Comparison of ENCODE assay signal across 20 cellular contexts in the genomic region with DNA sequence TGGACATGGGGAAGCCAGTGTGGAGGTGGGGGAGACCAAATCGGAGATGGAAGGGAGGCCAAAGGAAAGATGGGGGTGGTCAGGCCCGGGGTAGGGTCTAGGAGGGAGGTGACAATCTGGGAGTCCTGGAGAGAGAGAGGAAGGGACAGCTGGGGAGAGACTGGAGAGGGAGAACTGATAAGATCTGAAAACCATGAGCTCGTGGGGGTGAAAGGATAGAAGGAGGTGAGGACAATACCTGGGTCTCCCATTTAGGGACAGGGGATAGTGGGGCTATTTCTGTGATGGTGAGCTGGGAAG. TPM values are rescaled to one million over a fixed set of nuclear protein-coding genes. Genes with fewer than 3 reads are reported as not detected.
DNase-seq lines count a peak whose midpoint lies in the region; ATAC-seq, FAIRE-seq and TF ChIP-seq lines count a peak whose summit lies in the region.
"Had no signal": no experiment of that assay in that cellular context is flagged by ENCODE, and none has a peak within 500 bp of the region (broad histone marks: within the 10 kb centered on the region; RNA-seq: fewer than 3 reads in every experiment).

No MANE protein-coding gene starts in this region.

- no peak overlapping the region for H3K56ac ChIP-seq in H9 (ENCODE audit: insufficient read length, low read depth, low read length)

- no peak overlapping the region for H3K27ac ChIP-seq in CD4-positive, CD25-positive, alpha-beta regulatory T cell (ENCODE audit: insufficient read depth, low read length, poor library complexity, severe bottlenecking)
- H3K27ac ChIP-seq in H9 (ENCODE audit: insufficient read length, low read depth, low read length) (no peak overlapping the region), astrocyte (ENCODE audit: low read depth, low read length) (no peak overlapping the region)
- H3K27ac ChIP-seq: SJCRH30 had no signal

- H3K9me3 ChIP-seq in CD4-positive, CD25-positive, alpha-beta regulatory T cell (ENCODE audit: control insufficient read depth in 2 of 2, low read length in 2 of 2), result no peaks in the 10 kb centered on the region
- H3K9me3 ChIP-seq in H9 (ENCODE audit: control insufficient read depth, low read depth, low read length) (no peaks in the 10 kb centered on the region), astrocyte (ENCODE audit: insufficient read depth, low read depth, low read length) (no peaks in the 10 kb centered on the region)
- H3K9me3 ChIP-seq: SJCRH30 had no signal

- TF ChIP-seq CTCF in H9 (conservative IDR thresholded peaks at IDR 0.05) (no peak), astrocyte (IDR thresholded peaks at IDR 0.05; ENCODE audit: insufficient read depth, low read depth, low read length) (no peak), HFFc6 (IDR thresholded peaks at IDR 0.05) (no peak), GM20000 (IDR thresholded peaks at IDR 0.05; ENCODE audit: extremely low read depth, missing control alignments) (no peak)

- no peak overlapping the region for H4K5ac ChIP-seq in H9 (ENCODE audit: insufficient read length, low read depth, low read length)

- peak overlapping the region; percentile 29 to 80 (median 69) for H3K4me3 Mint-ChIP-seq in CD4-positive, CD25-positive, alpha-beta regulatory T cell
- H3K4me3 Mint-ChIP-seq in H9 (peak overlapping the region; percentile 79 to 92), astrocyte (ENCODE audit: unreplicated experiment) (peak overlapping the region; percentile 2), HFFc6 (no peak overlapping the region)
- peak overlapping the region; percentile 86 for H3K4me3 Mint-ChIP-seq in natural killer cell treated with Interleukin-12 subunit alpha and Interleukin-12 subunit beta and Interleukin-15 and Interleukin-18, amount 100 ng/mL, for 72 hours

- no peak overlapping the region for H4K91ac ChIP-seq in H9 (ENCODE audit: insufficient read length, low read depth, low read length)

- H3K36me3 Mint-ChIP-seq in CD4-positive, CD25-positive, alpha-beta regulatory T cell, result no peaks in the 10 kb centered on the region
- H3K36me3 Mint-ChIP-seq in H9 (ENCODE audit: insufficient read depth in 1 of 3, low read depth in 3 of 3), result no peaks in the 10 kb centered on the region; a peak in 1 of 7 replicates
- H3K36me3 Mint-ChIP-seq in astrocyte (ENCODE audit: low read depth, unreplicated experiment), result peaks cover 3% of the 10 kb centered on the region
- H3K36me3 Mint-ChIP-seq in natural killer cell treated with Interleukin-12 subunit alpha and Interleukin-12 subunit beta and Interleukin-15 and Interleukin-18, amount 100 ng/mL, for 72 hours, result no peaks in the 10 kb centered on the region
- H3K36me3 Mint-ChIP-seq in HFFc6 (ENCODE audit: low read depth), result no peaks in the 10 kb centered on the region

- no peak for ATAC-seq in CD4-positive, CD25-positive, alpha-beta regulatory T cell (ENCODE audit: low read depth in 2 of 2)
- no peak for ATAC-seq in natural killer cell treated with Interleukin-12 subunit alpha and Interleukin-12 subunit beta and Interleukin-15 and Interleukin-18, amount 100 ng/mL, for 72 hours
- ATAC-seq in GM18505 (IDR thresholded peaks at IDR 0.05; ENCODE audit: unreplicated experiment), result no peak

- H4K20me1 ChIP-seq in H9 (ENCODE audit: control insufficient read depth, insufficient read depth, insufficient read length) (no peaks in the 10 kb centered on the region), astrocyte (ENCODE audit: insufficient read depth, low read length) (peaks cover 6% of the 10 kb centered on the region)

- no peak overlapping the region for H3K9ac ChIP-seq in H9 (ENCODE audit: extremely low read depth, insufficient read length, low read length)
- H3K9ac ChIP-seq in astrocyte (ENCODE audit: low read length), result no peak overlapping the region
- H3K9ac ChIP-seq: parathyroid adenoma had no signal

- WGBS in H9 (ENCODE audit: extremely low coverage, insufficient read length, low lambda C conversion rate), result no CpG with 5 or more reads among the region's 3 CpGs

- no peak overlapping the region for H3K23ac ChIP-seq in H9 (ENCODE audit: insufficient read length, low read depth, low read length)

- H2BK5ac ChIP-seq in H9 (ENCODE audit: insufficient read length, low read length), result no peak overlapping the region

- peaks cover 14% of the 10 kb centered on the region for H3K23me2 ChIP-seq in H9 (ENCODE audit: insufficient read length, low read depth, low read length, poor library complexity, severe bottlenecking)

- H3K4ac ChIP-seq in H9 (ENCODE audit: low read depth, low read length), result no peak overlapping the region

- no peaks in the 10 kb centered on the region for H3K79me2 ChIP-seq in H9 (ENCODE audit: insufficient read depth, low read length)
- peaks cover 12% of the 10 kb centered on the region for H3K79me2 ChIP-seq in astrocyte (ENCODE audit: insufficient read depth, low read length)
- H3K79me2 ChIP-seq: parathyroid adenoma had no signal

- H3K4me1 ChIP-seq in CD4-positive, CD25-positive, alpha-beta regulatory T cell (ENCODE audit: control insufficient read depth, insufficient read depth, low read length, poor library complexity, severe bottlenecking), result peaks cover 30% of the 10 kb centered on the region
- H3K4me1 ChIP-seq in H9 (ENCODE audit: insufficient read depth, low read length) (no peaks in the 10 kb centered on the region; the same call in 1 of the 2 replicates), astrocyte (ENCODE audit: insufficient read depth, low read length) (no peaks in the 10 kb centered on the region)
- H3K4me1 ChIP-seq: parathyroid adenoma had no signal

- H3T11ph ChIP-seq in H9 (ENCODE audit: low read length), result no peak overlapping the region

- H3K79me1 ChIP-seq in H9 (ENCODE audit: insufficient read depth, low read depth, low read length, poor library complexity, severe bottlenecking), result no peaks in the 10 kb centered on the region

- H3K27ac Mint-ChIP-seq in CD4-positive, CD25-positive, alpha-beta regulatory T cell, result peak overlapping the region in 1 of 3 donors; percentile 71
- H3K27ac Mint-ChIP-seq in H9, result peak overlapping the region in 1 of 3 experiments; percentile 34; a peak in 1 of 7 replicates
- H3K27ac Mint-ChIP-seq in astrocyte (ENCODE audit: unreplicated experiment), result peak overlapping the region; percentile 23
- H3K27ac Mint-ChIP-seq in natural killer cell treated with Interleukin-12 subunit alpha and Interleukin-12 subunit beta and Interleukin-15 and Interleukin-18, amount 100 ng/mL, for 72 hours, result peak overlapping the region in 1 of 2 donors; percentile 26
- H3K27ac Mint-ChIP-seq in HFFc6, result no peak overlapping the region

- H3K27me3 ChIP-seq in CD4-positive, CD25-positive, alpha-beta regulatory T cell (ENCODE audit: control insufficient read depth, insufficient read depth, low read length), result no peaks in the 10 kb centered on the region
- H3K27me3 ChIP-seq in H9 (ENCODE audit: insufficient read depth, low read length) (no peaks in the 10 kb centered on the region), astrocyte (ENCODE audit: insufficient read depth, low read length) (no peaks in the 10 kb centered on the region)
- H3K27me3 ChIP-seq: SJCRH30 had no signal

- H3K14ac ChIP-seq in H9 (ENCODE audit: insufficient read depth, low read length), result no peak overlapping the region

- H3K18ac ChIP-seq in H9 (ENCODE audit: insufficient read length, low read depth, low read length), result no peak overlapping the region

- peaks cover 8% of the 10 kb centered on the region for H3K27me3 Mint-ChIP-seq in CD4-positive, CD25-positive, alpha-beta regulatory T cell
- H3K27me3 Mint-ChIP-seq in H9 (ENCODE audit: low read depth), result peaks cover 9% of the 10 kb centered on the region
- no peaks in the 10 kb centered on the region for H3K27me3 Mint-ChIP-seq in astrocyte (ENCODE audit: low read depth, unreplicated experiment)
- H3K27me3 Mint-ChIP-seq in natural killer cell treated with Interleukin-12 subunit alpha and Interleukin-12 subunit beta and Interleukin-15 and Interleukin-18, amount 100 ng/mL, for 72 hours, result no peaks in the 10 kb centered on the region
- peaks cover 14% of the 10 kb centered on the region for H3K27me3 Mint-ChIP-seq in HFFc6 (ENCODE audit: insufficient read depth)

- no peak overlapping the region for H2BK20ac ChIP-seq in H9 (ENCODE audit: low read depth, low read length, poor library complexity, severe bottlenecking)

- no peak for DNase-seq in CD4-positive, CD25-positive, alpha-beta regulatory T cell
- no peak for DNase-seq in H9
- DNase-seq in astrocyte (ENCODE audit: low read depth), result no peak
- DNase-seq in natural killer cell treated with Interleukin-12 subunit alpha and Interleukin-12 subunit beta and Interleukin-15 and Interleukin-18, amount 100 ng/mL, for 72 hours (ENCODE audit: low spot score), result no peak
- DNase-seq in HFFc6, result no peak
- no peak for DNase-seq in GM20000 (ENCODE audit: low spot score)
- DNase-seq in activated CD8-positive, alpha-beta memory T cell treated with anti-CD3 and anti-CD28 coated beads, Interleukin-2, amount 50 U/mL, for 48 hours, result no peak
- DNase-seq: amniotic stem cell; Calu3; H7; KBM-7; NCI-H1092; NCI-H2081 treated with DMSO at 0.1 percent for 48 hours; NCI-H526; OCI-M1; SJCRH30; stimulated activated CD4-positive, alpha-beta T cell treated with anti-CD3 and anti-CD28 coated beads, Interleukin-1b, Interleukin-23, amount 100 ng/mL, for 48 hours; substantia nigra had no signal

- H4K8ac ChIP-seq in H9 (replicated peaks; ENCODE audit: insufficient read length, low read depth, low read length), result no peak overlapping the region

- H2AFZ ChIP-seq in H9 (ENCODE audit: low read length) (no peak overlapping the region), astrocyte (ENCODE audit: low read depth, low read length) (no peak overlapping the region)
- H2AFZ ChIP-seq: parathyroid adenoma had no signal

- H3K4me1 Mint-ChIP-seq in CD4-positive, CD25-positive, alpha-beta regulatory T cell, result peaks cover 0 to 44% (median 18%) of the 10 kb centered on the region in 4 donors
- H3K4me1 Mint-ChIP-seq in H9 (peaks cover 20 to 30% of the 10 kb centered on the region in 2 experiments), astrocyte (ENCODE audit: low read depth, unreplicated experiment) (peaks cover 4% of the 10 kb centered on the region), HFFc6 (ENCODE audit: low read depth) (peaks cover 25% of the 10 kb centered on the region)
- H3K4me1 Mint-ChIP-seq in natural killer cell treated with Interleukin-12 subunit alpha and Interleukin-12 subunit beta and Interleukin-15 and Interleukin-18, amount 100 ng/mL, for 72 hours (ENCODE audit: low read depth in 2 of 2), result peaks cover 24 to 25% of the 10 kb centered on the region in 2 donors

- no peak for TF ChIP-seq POLR2A in GM18505 (IDR thresholded peaks at IDR 0.05; ENCODE audit: borderline replicate concordance, extremely low read depth, insufficient read depth, insufficient read length)

- H2BK15ac ChIP-seq in H9 (ENCODE audit: low read depth, low read length), result no peak overlapping the region

- no peak overlapping the region for H2BK12ac ChIP-seq in H9 (ENCODE audit: insufficient read length, low read depth, low read length)

- H3K4me3 ChIP-seq in CD4-positive, CD25-positive, alpha-beta regulatory T cell (ENCODE audit: low read depth, low read length), result no peak overlapping the region
- H3K4me3 ChIP-seq in astrocyte (ENCODE audit: insufficient read depth, low read depth, low read length), result no peak overlapping the region
- H3K4me3 ChIP-seq: SJCRH30 had no signal

- no peak overlapping the region for H2BK120ac ChIP-seq in H9 (ENCODE audit: low read depth, low read length, poor library complexity, severe bottlenecking)

- no peak overlapping the region for H2AK5ac ChIP-seq in H9 (ENCODE audit: insufficient read length, low read length)

- FAIRE-seq in astrocyte (lab: Jason Lieb, UNC), result no peak

- peaks cover 0 to 4% (median 0%) of the 10 kb centered on the region in 7 donors for H3K9me3 Mint-ChIP-seq in CD4-positive, CD25-positive, alpha-beta regulatory T cell
- H3K9me3 Mint-ChIP-seq in H9, result peaks cover 0 to 2% of the 10 kb centered on the region in 2 experiments; a peak in 2 of 5 replicates
- H3K9me3 Mint-ChIP-seq in astrocyte (ENCODE audit: unreplicated experiment), result no peaks in the 10 kb centered on the region
- no peaks in the 10 kb centered on the region for H3K9me3 Mint-ChIP-seq in natural killer cell treated with Interleukin-12 subunit alpha and Interleukin-12 subunit beta and Interleukin-15 and Interleukin-18, amount 100 ng/mL, for 72 hours
- H3K9me3 Mint-ChIP-seq in HFFc6, result no peaks in the 10 kb centered on the region

- H3K4me2 ChIP-seq in H9 (ENCODE audit: insufficient read depth, insufficient read length, low read length) (no peak overlapping the region), astrocyte (ENCODE audit: low read length) (no peak overlapping the region)

- no peaks in the 10 kb centered on the region for H3K36me3 ChIP-seq in CD4-positive, CD25-positive, alpha-beta regulatory T cell (ENCODE audit: control insufficient read depth, insufficient read depth, low read length)
- H3K36me3 ChIP-seq in astrocyte (ENCODE audit: insufficient read depth, low read length), result no peaks in the 10 kb centered on the region
- H3K36me3 ChIP-seq: SJCRH30 had no signal

RNA-seq across cellular contexts. Expression of a gene that starts 1.4 kb away (rescaled TPM):
- 2.4 TPM for total RNA-seq in CD4-positive, CD25-positive, alpha-beta regulatory T cell
- 1 to 10 TPM; 1.8 to 3.0 (median 2.3) TPM for polyA plus RNA-seq in CD4-positive, CD25-positive, alpha-beta regulatory T cell
- 8.0 and 9.3 TPM in 2 replicates for total RNA-seq in H9 (2021)
- 8.4 and 9.8 TPM in 2 replicates for total RNA-seq in astrocyte
- 1 to 10 TPM; 1.8 to 3.6 TPM for total RNA-seq in natural killer cell treated with Interleukin-12 subunit alpha and Interleukin-12 subunit beta and Interleukin-15 and Interleukin-18, amount 100 ng/mL, for 72 hours
- total RNA-seq in HFFc6 (2021; fragmentation: NEBNext Ultra II Directional; extraction: Animal tissue kit (Norgen Biotek cat#: 25700)), result 1 to 10 TPM; 3.5 to 9.1 (median 4.5) TPM

RNA-seq across cellular contexts. Expression of a gene that starts 1.9 kb away (rescaled TPM):
- total RNA-seq in CD4-positive, CD25-positive, alpha-beta regulatory T cell, result 21.2 TPM
- 100 to 1,000 TPM in 2 of 4 donors, 10 to 100 TPM in 2; 90.6 to 110 (median 100) TPM for polyA plus RNA-seq in CD4-positive, CD25-positive, alpha-beta regulatory T cell
- total RNA-seq in H9 (2021) (23.4 and 23.8 TPM in 2 replicates), astrocyte (48.0 and 49.3 TPM in 2 replicates)
- total RNA-seq in natural killer cell treated with Interleukin-12 subunit alpha and Interleukin-12 subunit beta and Interleukin-15 and Interleukin-18, amount 100 ng/mL, for 72 hours, result 10 to 100 TPM; 40.7 to 41.4 TPM
- total RNA-seq in HFFc6 (2021; fragmentation: NEBNext Ultra II Directional; extraction: Animal tissue kit (Norgen Biotek cat#: 25700)), result 10 to 100 TPM; 77.9 to 91.6 (median 80.1) TPM

RNA-seq across cellular contexts. Expression of a gene that starts 7.9 kb away (rescaled TPM):
- total RNA-seq in CD4-positive, CD25-positive, alpha-beta regulatory T cell, result 984 TPM
- 1,000 to 10,000 TPM; 1,952 to 2,703 (median 2,229) TPM for polyA plus RNA-seq in CD4-positive, CD25-positive, alpha-beta regulatory T cell
- total RNA-seq in H9 (2021), result 1,066 and 1,074 TPM in 2 replicates
- total RNA-seq in astrocyte, result 894 and 943 TPM in 2 replicates
- total RNA-seq in natural killer cell treated with Interleukin-12 subunit alpha and Interleukin-12 subunit beta and Interleukin-15 and Interleukin-18, amount 100 ng/mL, for 72 hours, result 100 to 1,000 TPM; 645 to 764 TPM
- 100 to 1,000 TPM; 712 to 903 (median 850) TPM for total RNA-seq in HFFc6 (2021; fragmentation: NEBNext Ultra II Directional; extraction: Animal tissue kit (Norgen Biotek cat#: 25700))

RNA-seq across cellular contexts. Expression of a gene that starts 37.7 kb away (rescaled TPM):
- total RNA-seq in CD4-positive, CD25-positive, alpha-beta regulatory T cell, result 67.6 TPM
- 10 to 100 TPM; 16.4 to 22.8 (median 20.3) TPM for polyA plus RNA-seq in CD4-positive, CD25-positive, alpha-beta regulatory T cell
- 108 and 113 TPM in 2 replicates for total RNA-seq in H9 (2021)
- total RNA-seq in astrocyte, result 77.8 and 85.2 TPM in 2 replicates
- 100 to 1,000 TPM; 151 to 267 TPM for total RNA-seq in natural killer cell treated with Interleukin-12 subunit alpha and Interleukin-12 subunit beta and Interleukin-15 and Interleukin-18, amount 100 ng/mL, for 72 hours
- total RNA-seq in HFFc6 (2021; fragmentation: NEBNext Ultra II Directional; extraction: Animal tissue kit (Norgen Biotek cat#: 25700)), result 10 to 100 TPM; 67.9 to 86.0 (median 72.9) TPM

RNA-seq across cellular contexts. Expression of a gene that starts 38.2 kb away (rescaled TPM):
- not detected for total RNA-seq in CD4-positive, CD25-positive, alpha-beta regulatory T cell
- under 1 TPM in 1 of 4 donors, not detected in 3; 0.17 TPM for polyA plus RNA-seq in CD4-positive, CD25-positive, alpha-beta regulatory T cell
- total RNA-seq in H9 (2021), result not detected in 2 replicates
- not detected in 2 replicates for total RNA-seq in astrocyte
- total RNA-seq in natural killer cell treated with Interleukin-12 subunit alpha and Interleukin-12 subunit beta and Interleukin-15 and Interleukin-18, amount 100 ng/mL, for 72 hours, result not detected
- total RNA-seq in HFFc6 (2021; fragmentation: NEBNext Ultra II Directional; extraction: Animal tissue kit (Norgen Biotek cat#: 25700)), result not detected
- total RNA-seq: Calu3, SJCRH30 had no signal
